ENCODE assay signal across 1 cellular context in the genomic region with DNA sequence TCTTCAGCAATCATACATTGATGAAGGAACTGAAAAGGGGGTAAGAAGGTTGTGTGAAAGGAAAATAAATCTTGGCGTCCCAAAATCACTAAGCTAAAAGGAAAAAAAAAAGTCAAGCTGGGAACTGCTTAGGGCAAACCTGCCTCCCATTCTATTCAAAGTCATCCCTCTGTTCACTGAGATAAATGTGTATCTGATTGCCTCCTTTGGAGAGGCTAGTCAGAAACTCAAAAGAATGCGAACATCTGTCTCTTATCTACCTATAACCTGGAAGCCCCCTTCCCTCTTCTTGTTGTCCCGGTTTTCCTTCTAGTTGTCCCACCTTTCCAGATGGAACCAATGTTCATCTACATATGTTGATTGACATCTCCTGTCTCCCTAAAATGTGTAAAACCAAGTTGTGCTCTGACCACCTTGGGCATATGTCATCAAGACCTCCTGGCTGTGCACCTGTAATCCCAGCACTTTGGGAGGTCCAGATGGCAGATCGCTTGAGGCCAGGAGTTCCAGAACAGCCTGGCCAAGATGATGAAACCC.
TF ChIP-seq lines count a peak whose summit lies in the region.

No MANE protein-coding gene starts in this region.

TF ChIP-seq in K562, 482 proteins besides CTCF, POLR2A, EP300 and RAD21 (continued from another document and continues in another):
- TF ChIP-seq ZNF121 (CRISPR knock-in tag; conservative IDR thresholded peaks at IDR 0.05) (no peak), U2AF2 (optimal IDR thresholded peaks at IDR 0.05; ENCODE audit: low read depth, low read length) (no peak), RBBP5 (IDR thresholded peaks at IDR 0.05; ENCODE audit: borderline replicate concordance, insufficient read depth, low read length, poor library complexity, severe bottlenecking) (no peak), ZNF23 (CRISPR knock-in tag; IDR thresholded peaks at IDR 0.05) (no peak), SMAD4 (CRISPR knock-in tag; conservative IDR thresholded peaks at IDR 0.05) (no peak), DIDO1 (tag; IDR thresholded peaks at IDR 0.05; ENCODE audit: low read depth) (no peak), MYNN (IDR thresholded peaks at IDR 0.05) (no peak), MYNN (CRISPR knock-in tag; IDR thresholded peaks at IDR 0.05) (no peak), SMARCA4 (IDR thresholded peaks at IDR 0.05) (peak; percentile 44; the same call in 1 of the 2 replicates), FOXP4 (CRISPR knock-in tag; IDR thresholded peaks at IDR 0.05; ENCODE audit: borderline replicate concordance) (no peak), SFPQ (IDR thresholded peaks at IDR 0.05; ENCODE audit: low read depth, low read length) (no peak), JUND (IDR thresholded peaks at IDR 0.05; ENCODE audit: borderline replicate concordance, low read depth, low read length) (no peak), JUND (tag; IDR thresholded peaks at IDR 0.05; ENCODE audit: borderline replicate concordance, low read depth, low read length) (no peak), STAT5A (IDR thresholded peaks at IDR 0.05; ENCODE audit: borderline replicate concordance, low read length) (0 out of 2 replicates have a peak, but pooled peaks have one; percentile 16), ZNF184 (CRISPR knock-in tag; IDR thresholded peaks at IDR 0.05) (no peak), ZNF644 (tag; IDR thresholded peaks at IDR 0.05; ENCODE audit: low read depth) (no peak), PPARD (CRISPR knock-in tag; IDR thresholded peaks at IDR 0.05) (no peak), TRIM24 (IDR thresholded peaks at IDR 0.05) (peak in 1 of 2 experiments; percentile 24; a peak in 1 of 4 replicates), DMBX1 (CRISPR knock-in tag; IDR thresholded peaks at IDR 0.05; ENCODE audit: borderline replicate concordance) (no peak), GABPB2 (CRISPR knock-in tag; conservative IDR thresholded peaks at IDR 0.05) (no peak), ZNF431 (CRISPR knock-in tag; IDR thresholded peaks at IDR 0.05) (no peak), IRF2 (CRISPR knock-in tag; IDR thresholded peaks at IDR 0.05) (no peak), OTX1 (CRISPR knock-in tag; IDR thresholded peaks at IDR 0.05) (no peak), RB1 (IDR thresholded peaks at IDR 0.05; ENCODE audit: low read depth) (no peak), MTF1 (CRISPR knock-in tag; IDR thresholded peaks at IDR 0.05; ENCODE audit: borderline replicate concordance) (no peak), CC2D1A (IDR thresholded peaks at IDR 0.05) (no peak), MNT (conservative IDR thresholded peaks at IDR 0.05) (no peak), ZNF507 (tag; conservative IDR thresholded peaks at IDR 0.05) (no peak), ZFP1 (CRISPR knock-in tag; IDR thresholded peaks at IDR 0.05) (no peak), PTBP1 (IDR thresholded peaks at IDR 0.05; ENCODE audit: low read depth, low read length) (no peak), USF2 (CRISPR knock-in tag; IDR thresholded peaks at IDR 0.05) (no peak), KLF1 (tag; IDR thresholded peaks at IDR 0.05) (no peak), ZNF408 (CRISPR knock-in tag; IDR thresholded peaks at IDR 0.05; ENCODE audit: low read depth) (no peak), MEIS2 (IDR thresholded peaks at IDR 0.05; ENCODE audit: partially characterized antibody) (peak; percentile 20), NFIC (IDR thresholded peaks at IDR 0.05) (0 out of 2 replicates have a peak, but pooled peaks have one; percentile 12), SREBF1 (IDR thresholded peaks at IDR 0.05; ENCODE audit: borderline replicate concordance, low read depth, low read length) (no peak), NELFE (IDR thresholded peaks at IDR 0.05; ENCODE audit: insufficient read depth, insufficient read length) (no peak), CREB3L1 (IDR thresholded peaks at IDR 0.05; ENCODE audit: borderline replicate concordance, low read depth) (no peak)
- TF ChIP-seq, protein P1, sequence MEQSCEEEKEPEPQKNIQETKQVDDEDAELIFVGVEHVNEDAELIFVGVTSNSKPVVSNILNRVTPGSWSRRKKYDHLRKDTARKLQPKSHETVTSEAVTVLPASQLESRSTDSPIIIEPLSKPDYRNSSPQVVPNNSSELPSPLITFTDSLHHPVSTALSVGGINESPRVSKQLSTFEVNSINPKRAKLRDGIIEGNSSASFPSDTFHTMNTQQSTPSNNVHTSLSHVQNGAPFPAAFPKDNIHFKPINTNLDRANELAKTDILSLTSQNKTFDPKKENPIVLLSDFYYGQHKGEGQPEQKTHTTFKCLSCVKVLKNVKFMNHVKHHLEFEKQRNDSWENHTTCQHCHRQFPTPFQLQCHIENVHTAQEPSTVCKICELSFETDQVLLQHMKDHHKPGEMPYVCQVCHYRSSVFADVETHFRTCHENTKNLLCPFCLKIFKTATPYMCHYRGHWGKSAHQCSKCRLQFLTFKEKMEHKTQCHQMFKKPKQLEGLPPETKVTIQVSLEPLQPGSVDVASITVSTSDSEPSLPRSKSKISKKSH (CRISPR knock-in tag; IDR thresholded peaks at IDR 0.05), result no peak
- TF ChIP-seq, protein P2, sequence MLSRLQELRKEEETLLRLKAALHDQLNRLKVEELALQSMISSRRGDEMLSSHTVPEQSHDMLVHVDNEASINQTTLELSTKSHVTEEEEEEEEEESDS (CRISPR knock-in tag; IDR thresholded peaks at IDR 0.05), result no peak
- TF ChIP-seq, protein P3, sequence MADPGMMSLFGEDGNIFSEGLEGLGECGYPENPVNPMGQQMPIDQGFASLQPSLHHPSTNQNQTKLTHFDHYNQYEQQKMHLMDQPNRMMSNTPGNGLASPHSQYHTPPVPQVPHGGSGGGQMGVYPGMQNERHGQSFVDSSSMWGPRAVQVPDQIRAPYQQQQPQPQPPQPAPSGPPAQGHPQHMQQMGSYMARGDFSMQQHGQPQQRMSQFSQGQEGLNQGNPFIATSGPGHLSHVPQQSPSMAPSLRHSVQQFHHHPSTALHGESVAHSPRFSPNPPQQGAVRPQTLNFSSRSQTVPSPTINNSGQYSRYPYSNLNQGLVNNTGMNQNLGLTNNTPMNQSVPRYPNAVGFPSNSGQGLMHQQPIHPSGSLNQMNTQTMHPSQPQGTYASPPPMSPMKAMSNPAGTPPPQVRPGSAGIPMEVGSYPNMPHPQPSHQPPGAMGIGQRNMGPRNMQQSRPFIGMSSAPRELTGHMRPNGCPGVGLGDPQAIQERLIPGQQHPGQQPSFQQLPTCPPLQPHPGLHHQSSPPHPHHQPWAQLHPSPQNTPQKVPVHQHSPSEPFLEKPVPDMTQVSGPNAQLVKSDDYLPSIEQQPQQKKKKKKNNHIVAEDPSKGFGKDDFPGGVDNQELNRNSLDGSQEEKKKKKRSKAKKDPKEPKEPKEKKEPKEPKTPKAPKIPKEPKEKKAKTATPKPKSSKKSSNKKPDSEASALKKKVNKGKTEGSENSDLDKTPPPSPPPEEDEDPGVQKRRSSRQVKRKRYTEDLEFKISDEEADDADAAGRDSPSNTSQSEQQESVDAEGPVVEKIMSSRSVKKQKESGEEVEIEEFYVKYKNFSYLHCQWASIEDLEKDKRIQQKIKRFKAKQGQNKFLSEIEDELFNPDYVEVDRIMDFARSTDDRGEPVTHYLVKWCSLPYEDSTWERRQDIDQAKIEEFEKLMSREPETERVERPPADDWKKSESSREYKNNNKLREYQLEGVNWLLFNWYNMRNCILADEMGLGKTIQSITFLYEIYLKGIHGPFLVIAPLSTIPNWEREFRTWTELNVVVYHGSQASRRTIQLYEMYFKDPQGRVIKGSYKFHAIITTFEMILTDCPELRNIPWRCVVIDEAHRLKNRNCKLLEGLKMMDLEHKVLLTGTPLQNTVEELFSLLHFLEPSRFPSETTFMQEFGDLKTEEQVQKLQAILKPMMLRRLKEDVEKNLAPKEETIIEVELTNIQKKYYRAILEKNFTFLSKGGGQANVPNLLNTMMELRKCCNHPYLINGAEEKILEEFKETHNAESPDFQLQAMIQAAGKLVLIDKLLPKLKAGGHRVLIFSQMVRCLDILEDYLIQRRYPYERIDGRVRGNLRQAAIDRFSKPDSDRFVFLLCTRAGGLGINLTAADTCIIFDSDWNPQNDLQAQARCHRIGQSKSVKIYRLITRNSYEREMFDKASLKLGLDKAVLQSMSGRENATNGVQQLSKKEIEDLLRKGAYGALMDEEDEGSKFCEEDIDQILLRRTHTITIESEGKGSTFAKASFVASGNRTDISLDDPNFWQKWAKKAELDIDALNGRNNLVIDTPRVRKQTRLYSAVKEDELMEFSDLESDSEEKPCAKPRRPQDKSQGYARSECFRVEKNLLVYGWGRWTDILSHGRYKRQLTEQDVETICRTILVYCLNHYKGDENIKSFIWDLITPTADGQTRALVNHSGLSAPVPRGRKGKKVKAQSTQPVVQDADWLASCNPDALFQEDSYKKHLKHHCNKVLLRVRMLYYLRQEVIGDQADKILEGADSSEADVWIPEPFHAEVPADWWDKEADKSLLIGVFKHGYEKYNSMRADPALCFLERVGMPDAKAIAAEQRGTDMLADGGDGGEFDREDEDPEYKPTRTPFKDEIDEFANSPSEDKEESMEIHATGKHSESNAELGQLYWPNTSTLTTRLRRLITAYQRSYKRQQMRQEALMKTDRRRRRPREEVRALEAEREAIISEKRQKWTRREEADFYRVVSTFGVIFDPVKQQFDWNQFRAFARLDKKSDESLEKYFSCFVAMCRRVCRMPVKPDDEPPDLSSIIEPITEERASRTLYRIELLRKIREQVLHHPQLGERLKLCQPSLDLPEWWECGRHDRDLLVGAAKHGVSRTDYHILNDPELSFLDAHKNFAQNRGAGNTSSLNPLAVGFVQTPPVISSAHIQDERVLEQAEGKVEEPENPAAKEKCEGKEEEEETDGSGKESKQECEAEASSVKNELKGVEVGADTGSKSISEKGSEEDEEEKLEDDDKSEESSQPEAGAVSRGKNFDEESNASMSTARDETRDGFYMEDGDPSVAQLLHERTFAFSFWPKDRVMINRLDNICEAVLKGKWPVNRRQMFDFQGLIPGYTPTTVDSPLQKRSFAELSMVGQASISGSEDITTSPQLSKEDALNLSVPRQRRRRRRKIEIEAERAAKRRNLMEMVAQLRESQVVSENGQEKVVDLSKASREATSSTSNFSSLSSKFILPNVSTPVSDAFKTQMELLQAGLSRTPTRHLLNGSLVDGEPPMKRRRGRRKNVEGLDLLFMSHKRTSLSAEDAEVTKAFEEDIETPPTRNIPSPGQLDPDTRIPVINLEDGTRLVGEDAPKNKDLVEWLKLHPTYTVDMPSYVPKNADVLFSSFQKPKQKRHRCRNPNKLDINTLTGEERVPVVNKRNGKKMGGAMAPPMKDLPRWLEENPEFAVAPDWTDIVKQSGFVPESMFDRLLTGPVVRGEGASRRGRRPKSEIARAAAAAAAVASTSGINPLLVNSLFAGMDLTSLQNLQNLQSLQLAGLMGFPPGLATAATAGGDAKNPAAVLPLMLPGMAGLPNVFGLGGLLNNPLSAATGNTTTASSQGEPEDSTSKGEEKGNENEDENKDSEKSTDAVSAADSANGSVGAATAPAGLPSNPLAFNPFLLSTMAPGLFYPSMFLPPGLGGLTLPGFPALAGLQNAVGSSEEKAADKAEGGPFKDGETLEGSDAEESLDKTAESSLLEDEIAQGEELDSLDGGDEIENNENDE (IDR thresholded peaks at IDR 0.05; ENCODE audit: low read depth, low read length), result no peak
